ENCODE assay signal across 9 cellular contexts in genomic region chrX:27039332-27039731, GRCh38.
"Had no signal": no experiment of that assay in that cellular context is flagged by ENCODE, and none has a peak within 500 bp of the region (broad histone marks: within the 10 kb centered on the region; RNA-seq: fewer than 3 reads in every experiment).

No MANE protein-coding gene starts in this region.

- H3K36me3 ChIP-seq: HAP-1 had no signal

- H3K4me1 ChIP-seq: HAP-1 had no signal

- H3K4me3 ChIP-seq: GM23248, HAP-1 had no signal

- DNase-seq: GM23248, GOT3, H7, HFFc6, KBM-7 had no signal

- FAIRE-seq: HTR-8/SVneo had no signal

- ATAC-seq: HCT116 had no signal

- H3K9me3 ChIP-seq: HAP-1 had no signal

- H3K9ac ChIP-seq: GM23248, KMS-11 had no signal

- H2AFZ ChIP-seq: GM23248 had no signal

- H3K27ac ChIP-seq: GM23248, KMS-11 had no signal

- H3K4me2 ChIP-seq: KMS-11 had no signal
